ENCODE assay signal across 12 cellular contexts in genomic region chr11:34223021-34223813, GRCh38.
DNase-seq lines count a peak whose midpoint lies in the region; ATAC-seq, FAIRE-seq and TF ChIP-seq lines count a peak whose summit lies in the region.
"Had no signal": no experiment of that assay in that cellular context is flagged by ENCODE, and none has a peak within 500 bp of the region (broad histone marks: within the 10 kb centered on the region; RNA-seq: fewer than 3 reads in every experiment).

No MANE protein-coding gene starts in this region.

- no peak overlapping the region for H3K4me3 ChIP-seq in HepG2 (replicated peaks in 1 of 3; ENCODE audit: insufficient read depth in 1 of 3, low read depth in 2 of 3, low read length in 3 of 3)
- H3K4me3 ChIP-seq in right lobe of liver, result no peak overlapping the region
- no peak overlapping the region for H3K4me3 ChIP-seq in H1 (ENCODE audit: extremely low read depth in 1 of 4, insufficient read depth in 2 of 4, low read depth in 3 of 4, low read length in 4 of 4)
- H3K4me3 ChIP-seq in endodermal cell (ENCODE audit: low read length), result no peak overlapping the region

- DNase-seq in HepG2 (ENCODE audit: low spot score) (no peak), right lobe of liver (no peak), H1 (ENCODE audit: low read depth in 1 of 2, low spot score in 2 of 2) (no peak), SW480 (ENCODE audit: low spot score) (no peak), NCI-H2196 (lab: John Stamatoyannopoulos, UW; ENCODE audit: unreplicated experiment) (no peak), endodermal cell (no peak)
- DNase-seq: NCI-H2081 treated with DMSO at 0.1 percent for 48 hours, T-helper 9 cell had no signal

- H3K36me3 ChIP-seq in HepG2 (replicated peaks in 1 of 2; ENCODE audit: control insufficient read depth in 1 of 2, insufficient read depth in 2 of 2, low read length in 2 of 2), result no peaks in the 10 kb centered on the region
- no peaks in the 10 kb centered on the region for H3K36me3 ChIP-seq in right lobe of liver
- H3K36me3 ChIP-seq in H1 (ENCODE audit: control insufficient read depth in 2 of 4, insufficient read depth in 4 of 4, low read length in 3 of 4), result no peaks in the 10 kb centered on the region
- no peaks in the 10 kb centered on the region for H3K36me3 ChIP-seq in endodermal cell (ENCODE audit: control insufficient read depth, insufficient read depth, low read length)

- H3K27me3 Mint-ChIP-seq in nephron (ENCODE audit: low read depth) (peaks cover 36% of the 10 kb centered on the region), endodermal cell (ENCODE audit: insufficient read depth) (no peaks in the 10 kb centered on the region)
- H3K27me3 Mint-ChIP-seq: activated naive CD4-positive, alpha-beta T cell treated with anti-CD3 and anti-CD28 coated beads, Interleukin-2, amount 50 U/mL, for 24 hours; B cell had no signal

- no peaks in the 10 kb centered on the region for H3K79me1 ChIP-seq in H1 (ENCODE audit: low read depth, low read length)

- ATAC-seq in HepG2 (peak; percentile 16; the same call in 1 of the 3 replicates), right lobe of liver (no peak), HG03378 (IDR thresholded peaks at IDR 0.05; ENCODE audit: unreplicated experiment) (no peak)

- in situ Hi-C loops in HepG2 (cut with HindIII; ENCODE audit: extremely low pct_ligation_motif_present, low pct_unique_long_range_greater_than_20kb), result no loop called here

- TF ChIP-seq POLR2A in HepG2 (IDR thresholded peaks at IDR 0.05; ENCODE audit: insufficient read depth in 1 of 2, low read depth in 2 of 2, low read length in 2 of 2), result no peak
- TF ChIP-seq POLR2A in right lobe of liver (IDR thresholded peaks at IDR 0.05), result no peak
- TF ChIP-seq POLR2A in H1 (IDR thresholded peaks at IDR 0.05; ENCODE audit: control extremely low read depth in 1 of 2, low read depth in 2 of 2, low read length in 2 of 2), result no peak

- POLR2A ChIA-PET in HepG2 (lab: Yijun Ruan, JAX) (no interaction called here), H1 (lab: Charles Lee; ENCODE audit: partially characterized antibody) (interaction anchor here (1.4 to 1.6 kb wide), 2 partner anchors 11 to 134 kb away, joined by 4 read pairs; partner anchors contain the start of gene ABTB2)

- no peak overlapping the region for H3K23ac ChIP-seq in H1 (ENCODE audit: insufficient read length)

- no peak overlapping the region for H4K5ac ChIP-seq in H1 (ENCODE audit: insufficient read length, low read depth, low read length)

- H2BK15ac ChIP-seq in H1 (ENCODE audit: low read length), result 0 out of 2 replicates have a peak overlapping the region, but pooled peaks have one; percentile 67

- H2BK120ac ChIP-seq in H1 (replicated peaks; ENCODE audit: low read depth, low read length), result no peak overlapping the region

- H3K9me3 ChIP-seq in HepG2 (ENCODE audit: low read length) (no peaks in the 10 kb centered on the region), right lobe of liver (no peaks in the 10 kb centered on the region), H1 (ENCODE audit: insufficient read depth in 2 of 2, low read depth in 1 of 2, low read length in 1 of 2) (no peaks in the 10 kb centered on the region), endodermal cell (ENCODE audit: control insufficient read depth, low read length) (no peaks in the 10 kb centered on the region)

- H3K4me3 Mint-ChIP-seq in nephron, result peak overlapping the region in 2 of 3 experiments; percentile 1 to 2
- H3K4me3 Mint-ChIP-seq in endodermal cell, result no peak overlapping the region
- H3K4me3 Mint-ChIP-seq: activated naive CD4-positive, alpha-beta T cell treated with anti-CD3 and anti-CD28 coated beads, Interleukin-2, amount 50 U/mL, for 24 hours; B cell had no signal

- TF ChIP-seq EP300 in HepG2 (IDR thresholded peaks at IDR 0.05; ENCODE audit: low read depth in 2 of 2, low read length in 2 of 2) (no peak), HepG2 (CRISPR knock-in tag; IDR thresholded peaks at IDR 0.05; ENCODE audit: borderline replicate concordance) (no peak), H1 (IDR thresholded peaks at IDR 0.05; ENCODE audit: borderline replicate concordance in 1 of 2, low read depth in 2 of 2, low read length in 2 of 2) (no peak)

- H3K36me3 Mint-ChIP-seq in nephron (ENCODE audit: low read depth), result no peaks in the 10 kb centered on the region
- no peaks in the 10 kb centered on the region for H3K36me3 Mint-ChIP-seq in endodermal cell (ENCODE audit: low read depth)
- H3K36me3 Mint-ChIP-seq: activated naive CD4-positive, alpha-beta T cell treated with anti-CD3 and anti-CD28 coated beads, Interleukin-2, amount 50 U/mL, for 24 hours had no signal

- no peak overlapping the region for H3K27ac ChIP-seq in HepG2 (ENCODE audit: extremely low read length, insufficient read depth, low read length)
- no peak overlapping the region for H3K27ac ChIP-seq in right lobe of liver
- no peak overlapping the region for H3K27ac ChIP-seq in H1 (ENCODE audit: low read depth, low read length)
- no peak overlapping the region for H3K27ac ChIP-seq in endodermal cell (ENCODE audit: low read depth, low read length)

- no peak overlapping the region for H4K8ac ChIP-seq in H1 (ENCODE audit: extremely low read depth, insufficient read depth, low read length)

- H3K27me3 ChIP-seq in HepG2 (ENCODE audit: control insufficient read depth in 1 of 2, insufficient read depth in 2 of 2, low read length in 2 of 2), result no peaks in the 10 kb centered on the region
- no peaks in the 10 kb centered on the region for H3K27me3 ChIP-seq in right lobe of liver
- no peaks in the 10 kb centered on the region for H3K27me3 ChIP-seq in H1 (replicated peaks in 1 of 4; ENCODE audit: control insufficient read depth in 3 of 4, extremely low read depth in 1 of 4, insufficient read depth in 3 of 4, low read length in 3 of 4)
- no peaks in the 10 kb centered on the region for H3K27me3 ChIP-seq in endodermal cell (ENCODE audit: control insufficient read depth, insufficient read depth, low read length, poor library complexity, severe bottlenecking)

- no peak overlapping the region for H2BK20ac ChIP-seq in H1 (ENCODE audit: low read length)

- CTCF ChIA-PET in HepG2 (lab: Yijun Ruan, JAX; ENCODE audit: low intra/inter-chr PET ratio, low total read pairs) (no interaction called here), H1 (lab: Charles Lee; ENCODE audit: partially characterized antibody) (interaction anchor here (0.6 to 1.8 kb wide), 8 partner anchors 8 to 133 kb away, joined by 3 to 5 read pairs (median 3); no protein-coding TSS in a partner anchor)

- H3K4me1 ChIP-seq in HepG2 (ENCODE audit: insufficient read depth, low read length) (peaks cover 67% of the 10 kb centered on the region), right lobe of liver (peaks cover 0 to 13% (median 0%) of the 10 kb centered on the region in 4 donors), H1 (replicated peaks in 1 of 4; ENCODE audit: control insufficient read depth in 3 of 4, insufficient read depth in 4 of 4, low read length in 3 of 4) (peaks cover 2 to 13% (median 8%) of the 10 kb centered on the region in 4 experiments; a peak in 6 of 7 replicates), endodermal cell (ENCODE audit: control insufficient read depth, insufficient read depth, low read length) (peaks cover 13% of the 10 kb centered on the region)

- H3K4me2 ChIP-seq in HepG2 (ENCODE audit: low read depth, low read length) (peak overlapping the region; percentile 41; the same call in 1 of the 2 replicates), H1 (ENCODE audit: insufficient read depth in 1 of 2, low read depth in 2 of 2, low read length in 2 of 2) (no peak overlapping the region; a peak in 1 of 4 replicates)

- no peak overlapping the region for H3K18ac ChIP-seq in H1 (ENCODE audit: extremely low read depth, low read length)

- H3K9me3 Mint-ChIP-seq in nephron, result no peaks in the 10 kb centered on the region
- no peaks in the 10 kb centered on the region for H3K9me3 Mint-ChIP-seq in endodermal cell
- H3K9me3 Mint-ChIP-seq: activated naive CD4-positive, alpha-beta T cell treated with anti-CD3 and anti-CD28 coated beads, Interleukin-2, amount 50 U/mL, for 24 hours had no signal

- no peak overlapping the region for H3K4ac ChIP-seq in H1 (replicated peaks; ENCODE audit: insufficient read length, low read depth, low read length)

- H3K79me2 ChIP-seq in HepG2 (ENCODE audit: insufficient read depth, low read length), result peaks cover 3% of the 10 kb centered on the region
- H3K79me2 ChIP-seq in H1 (ENCODE audit: control insufficient read depth in 1 of 2, insufficient read depth in 2 of 2, low read length in 2 of 2), result no peaks in the 10 kb centered on the region

- intact Hi-C loops in HepG2 (cut with micrococcal nuclease; ENCODE audit: unreplicated experiment) (no loop called here), right lobe of liver (cut with DNase I) (no loop called here)

- no peak for FAIRE-seq in HepG2 (lab: Jason Lieb, UNC)
- no peak for FAIRE-seq in H1 (lab: Jason Lieb, UNC)

- H3K9ac ChIP-seq in HepG2 (ENCODE audit: insufficient read depth, low read depth, low read length), result no peak overlapping the region
- 0 out of 7 replicates have a peak overlapping the region, but pooled peaks of 1 of the 4 experiments have one; percentile 40 for H3K9ac ChIP-seq in H1 (replicated peaks in 1 of 4; ENCODE audit: extremely low read depth in 1 of 4, low read depth in 3 of 4, low read length in 3 of 4)
- no peak overlapping the region for H3K9ac ChIP-seq in endodermal cell (ENCODE audit: extremely low read depth, low read length, poor library complexity, severe bottlenecking)

- TF ChIP-seq RAD21 in HepG2 (CRISPR knock-in tag; IDR thresholded peaks at IDR 0.05), result no peak
- no peak for TF ChIP-seq RAD21 in H1 (IDR thresholded peaks at IDR 0.05 in 1 of 2, conservative IDR thresholded peaks at IDR 0.05 in 1 of 2; ENCODE audit: low read depth in 2 of 2, low read length in 2 of 2)

- no peak overlapping the region for H2AK5ac ChIP-seq in H1 (ENCODE audit: low read depth, low read length)

- H4K20me1 ChIP-seq in HepG2 (ENCODE audit: insufficient read depth, low read length) (no peaks in the 10 kb centered on the region; the same call in 1 of the 2 replicates), H1 (replicated peaks in 1 of 2; ENCODE audit: control insufficient read depth in 1 of 2, insufficient read depth in 2 of 2, low read length in 2 of 2) (no peaks in the 10 kb centered on the region)

- H3K14ac ChIP-seq in H1 (ENCODE audit: insufficient read length), result no peak overlapping the region

- H2AFZ ChIP-seq in HepG2 (ENCODE audit: low read length) (no peak overlapping the region), H1 (ENCODE audit: low read length) (no peak overlapping the region)

- peak overlapping the region; percentile 31 to 77 (median 57) for H3K27ac Mint-ChIP-seq in nephron
- no peak overlapping the region for H3K27ac Mint-ChIP-seq in endodermal cell
- H3K27ac Mint-ChIP-seq: activated naive CD4-positive, alpha-beta T cell treated with anti-CD3 and anti-CD28 coated beads, Interleukin-2, amount 50 U/mL, for 24 hours; B cell had no signal

- H3K23me2 ChIP-seq in H1 (ENCODE audit: low read depth, low read length), result no peaks in the 10 kb centered on the region

- peaks cover 25% of the 10 kb centered on the region for H3K4me1 Mint-ChIP-seq in nephron
- peaks cover 17% of the 10 kb centered on the region for H3K4me1 Mint-ChIP-seq in endodermal cell
- H3K4me1 Mint-ChIP-seq: activated naive CD4-positive, alpha-beta T cell treated with anti-CD3 and anti-CD28 coated beads, Interleukin-2, amount 50 U/mL, for 24 hours; B cell had no signal

- peak overlapping the region; percentile 32; the same call in 1 of the 2 replicates for H2BK12ac ChIP-seq in H1 (ENCODE audit: low read depth, low read length)

- BruUV-seq in HepG2 (replicated peaks; lab: Mats Ljungman, UMichigan), result no TSS peak

- H3K56ac ChIP-seq in H1 (replicated peaks; ENCODE audit: insufficient read length, low read depth, low read length), result no peak overlapping the region

- H2BK5ac ChIP-seq in H1 (ENCODE audit: low read depth, low read length), result no peak overlapping the region

- WGBS in HepG2 (ENCODE audit: low lambda C conversion rate), result 82% methylated on average over 12 of the region's 17 CpGs
- 72% methylated on average over 7 of the region's 17 CpGs for WGBS in right lobe of liver (ENCODE audit: insufficient coverage, low coverage, low lambda C conversion rate, missing lambda C conversion rate)
- WGBS in H1 (ENCODE audit: extremely low coverage in 1 of 2, insufficient coverage in 1 of 2, insufficient read length in 1 of 2, insufficient replicate concordance in 2 of 2, low coverage in 1 of 2, low lambda C conversion rate in 2 of 2, missing lambda C conversion rate in 1 of 2), 2 experiments, result 79% methylated on average over 16 of the region's 17 CpGs; no CpG with 5 or more reads in 1 of the 2 experiments
- WGBS in endodermal cell (ENCODE audit: insufficient coverage in 1 of 2, insufficient read length in 1 of 2), 2 experiments, result 88 to 89% methylated on average over 11 to 17 of the region's 17 CpGs

- no peak overlapping the region for H4K91ac ChIP-seq in H1 (replicated peaks; ENCODE audit: insufficient read length, low read length)

- TF ChIP-seq CTCF in HepG2 (CRISPR knock-in tag; IDR thresholded peaks at IDR 0.05) (no peak), right lobe of liver (IDR thresholded peaks at IDR 0.05) (no peak), H1 (IDR thresholded peaks at IDR 0.05; ENCODE audit: control extremely low read depth in 1 of 3, insufficient read depth in 1 of 3, low read depth in 1 of 3, low read length in 3 of 3) (no peak), nephron (IDR thresholded peaks at IDR 0.05; ENCODE audit: unreplicated experiment in 3 of 3) (no peak), endodermal cell (conservative IDR thresholded peaks at IDR 0.05) (no peak)
